Comparison of ENCODE assay signal across 22 cellular contexts in genomic region chr5:160233215-160233614, GRCh38. TPM values are rescaled to one million over a fixed set of nuclear protein-coding genes. Genes with fewer than 3 reads are reported as not detected.
DNase-seq lines count a peak whose midpoint lies in the region; ATAC-seq, FAIRE-seq and TF ChIP-seq lines count a peak whose summit lies in the region.
"Had no signal": no experiment of that assay in that cellular context is flagged by ENCODE, and none has a peak within 500 bp of the region (broad histone marks: within the 10 kb centered on the region; RNA-seq: fewer than 3 reads in every experiment).

No MANE protein-coding gene starts in this region.

- no peak overlapping the region for H3K14ac ChIP-seq in IMR-90 (replicated peaks; ENCODE audit: low read depth, low read length)

- no peaks in the 10 kb centered on the region for H3K4me1 ChIP-seq in IMR-90 (ENCODE audit: control insufficient read depth, insufficient read depth, low read length)
- peaks cover 9% of the 10 kb centered on the region for H3K4me1 ChIP-seq in keratinocyte (ENCODE audit: control insufficient read depth, extremely low read depth, insufficient read depth, low read length)
- H3K4me1 ChIP-seq in right lobe of liver: no peaks in the 10 kb centered on the region
- H3K4me1 ChIP-seq: right atrium auricular region had no signal

- TF ChIP-seq CTCF in IMR-90 (conservative IDR thresholded peaks at IDR 0.05; ENCODE audit: low read depth, low read length) (no peak), bronchial epithelial cell (IDR thresholded peaks at IDR 0.05; ENCODE audit: insufficient read depth, low read length, severe bottlenecking) (no peak), keratinocyte (optimal IDR thresholded peaks at IDR 0.05 in 1 of 3, IDR thresholded peaks at IDR 0.05 in 1 of 3, conservative IDR thresholded peaks at IDR 0.05 in 1 of 3; ENCODE audit: extremely low read depth in 1 of 3, insufficient read depth in 2 of 3, low read length in 3 of 3) (no peak), coronary artery (IDR thresholded peaks at IDR 0.05) (no peak), right lobe of liver (IDR thresholded peaks at IDR 0.05) (no peak)

- no peak overlapping the region for H3K9ac ChIP-seq in IMR-90 (ENCODE audit: low read depth, low read length)
- no peak overlapping the region for H3K9ac ChIP-seq in keratinocyte (ENCODE audit: control insufficient read depth, extremely low read depth, insufficient read depth, low read length)

- H3K4me2 ChIP-seq in IMR-90 (ENCODE audit: low read depth, low read length) (no peak overlapping the region), keratinocyte (ENCODE audit: control insufficient read depth, extremely low read depth, insufficient read depth, low read depth, low read length) (no peak overlapping the region)

- no peaks in the 10 kb centered on the region; the same call in 1 of the 2 replicates for H3K27me3 ChIP-seq in IMR-90 (ENCODE audit: control insufficient read depth, insufficient read depth, low read length)
- H3K27me3 ChIP-seq in bronchial epithelial cell (ENCODE audit: control insufficient read depth, insufficient read depth, low read length): no peaks in the 10 kb centered on the region
- no peaks in the 10 kb centered on the region for H3K27me3 ChIP-seq in keratinocyte (ENCODE audit: control insufficient read depth, extremely low read depth, insufficient read depth, low read length)
- H3K27me3 ChIP-seq in right lobe of liver: no peaks in the 10 kb centered on the region
- H3K27me3 ChIP-seq: right atrium auricular region, upper lobe of left lung had no signal

- no peak overlapping the region for H2BK15ac ChIP-seq in IMR-90 (ENCODE audit: low read depth, low read length)

- H3K56ac ChIP-seq in IMR-90 (ENCODE audit: extremely low read depth, insufficient read depth, low read length): no peak overlapping the region

- H3K4me3 ChIP-seq in IMR-90 (ENCODE audit: insufficient read depth, low read depth, low read length) (no peak overlapping the region), bronchial epithelial cell (ENCODE audit: low read depth, low read length) (no peak overlapping the region), keratinocyte (ENCODE audit: control insufficient read depth in 2 of 3, extremely low read depth in 1 of 3, insufficient read depth in 2 of 3, low read depth in 1 of 3, low read length in 3 of 3) (no peak overlapping the region), coronary artery (no peak overlapping the region), right lobe of liver (no peak overlapping the region)
- H3K4me3 ChIP-seq: right atrium auricular region, upper lobe of left lung had no signal

- H2AFZ ChIP-seq in IMR-90 (replicated peaks; ENCODE audit: low read length, poor library complexity) (no peak overlapping the region), keratinocyte (ENCODE audit: control insufficient read depth, low read length) (no peak overlapping the region)

- no peaks in the 10 kb centered on the region for H3K79me2 ChIP-seq in keratinocyte (ENCODE audit: control insufficient read depth, insufficient read depth, low read length)

- 58% methylated on average over 2 of the region's 5 CpGs; no CpG with 5 or more reads in 1 of the 2 experiments for WGBS in IMR-90 (ENCODE audit: extremely low coverage in 2 of 2, insufficient read length in 1 of 2), 2 experiments
- 83% methylated on average over 3 of the region's 5 CpGs for WGBS in right lobe of liver (ENCODE audit: insufficient coverage, low coverage, low lambda C conversion rate, missing lambda C conversion rate)

- no peak overlapping the region for H2BK5ac ChIP-seq in IMR-90 (ENCODE audit: low read depth, low read length, poor library complexity, severe bottlenecking)

- no peak overlapping the region for H3K4me3 Mint-ChIP-seq in activated T-cell treated with anti-CD3 and anti-CD28 coated beads, Interleukin-2, amount 50 U/mL, for 72 hours
- H3K4me3 Mint-ChIP-seq: activated CD4-positive, alpha-beta T cell treated with anti-CD3 and anti-CD28 coated beads, Interleukin-2, amount 10 ng/mL, durations not matched to agents 24 days and 14 days; activated naive CD8-positive, alpha-beta T cell treated with anti-CD3 and anti-CD28 coated beads, Interleukin-2, amount 50 U/mL, for 24 hours; mesothelial cell of epicardium; natural killer cell; T-helper 1 cell treated with Interleukin-12 subunit alpha and Interleukin-12 subunit beta and Interleukin-4 antibody, amounts not matched to agents 30 μg/mL and 1 μg/mL, for 36 hours had no signal

- no peaks in the 10 kb centered on the region for H4K20me1 ChIP-seq in IMR-90 (ENCODE audit: insufficient read depth, low read length)
- H4K20me1 ChIP-seq in keratinocyte (ENCODE audit: control insufficient read depth, extremely low read depth, insufficient read depth, low read length): no peaks in the 10 kb centered on the region

- TF ChIP-seq POLR2A in IMR-90 (IDR thresholded peaks at IDR 0.05; ENCODE audit: low read depth, low read length) (no peak), right lobe of liver (IDR thresholded peaks at IDR 0.05) (no peak)

- intact Hi-C loops in IMR-90 (cut with micrococcal nuclease): no loop called here
- intact Hi-C loops in right lobe of liver (cut with DNase I): no loop called here

- no peak for FAIRE-seq in bronchial epithelial cell (lab: Jason Lieb, UNC)
- FAIRE-seq in keratinocyte (lab: Jason Lieb, UNC): peak; percentile 59
- FAIRE-seq: H1 had no signal

- H3K36me3 ChIP-seq in IMR-90 (ENCODE audit: control insufficient read depth, insufficient read depth, low read length): no peaks in the 10 kb centered on the region
- H3K36me3 ChIP-seq in bronchial epithelial cell (ENCODE audit: control insufficient read depth, insufficient read depth, low read length): no peaks in the 10 kb centered on the region
- H3K36me3 ChIP-seq in keratinocyte (ENCODE audit: control insufficient read depth in 2 of 2, extremely low read depth in 1 of 2, insufficient read depth in 2 of 2, low read length in 2 of 2): no peaks in the 10 kb centered on the region
- H3K36me3 ChIP-seq in right lobe of liver: no peaks in the 10 kb centered on the region
- H3K36me3 ChIP-seq: right atrium auricular region, upper lobe of left lung had no signal

- in situ Hi-C loops in IMR-90 (cut with MboI; ENCODE audit: low sequenced_read_pairs): no loop called here

- H2BK120ac ChIP-seq in IMR-90 (ENCODE audit: low read depth, low read length): no peak overlapping the region

- H3K23ac ChIP-seq in IMR-90 (ENCODE audit: low read depth, low read length): no peak overlapping the region

- H3K27ac ChIP-seq in IMR-90 (ENCODE audit: insufficient read depth, low read length): no peak overlapping the region
- H3K27ac ChIP-seq in keratinocyte (ENCODE audit: control insufficient read depth, insufficient read depth, low read length): no peak overlapping the region
- no peak overlapping the region for H3K27ac ChIP-seq in coronary artery
- no peak overlapping the region for H3K27ac ChIP-seq in right lobe of liver
- H3K27ac ChIP-seq: right atrium auricular region, upper lobe of left lung had no signal

- H2AK5ac ChIP-seq in IMR-90 (ENCODE audit: low read depth, low read length): no peak overlapping the region

- H2AK9ac ChIP-seq in IMR-90 (replicated peaks; ENCODE audit: low read depth, low read length, poor library complexity): no peak overlapping the region

- no peaks in the 10 kb centered on the region for H3K36me3 Mint-ChIP-seq in activated T-cell treated with anti-CD3 and anti-CD28 coated beads, Interleukin-2, amount 50 U/mL, for 72 hours (ENCODE audit: insufficient read depth in 2 of 2)
- H3K36me3 Mint-ChIP-seq: mesothelial cell of epicardium, natural killer cell had no signal

- H4K5ac ChIP-seq in IMR-90 (ENCODE audit: low read depth, low read length): no peak overlapping the region

- dilution Hi-C loops in IMR-90 (cut with HindIII; ENCODE audit: low sequenced_read_pairs, unreplicated experiment): no loop called here
- dilution Hi-C loops in keratinocyte (cut with MboI; ENCODE audit: extremely low pct_ligation_motif_present, low sequenced_read_pairs): no loop called here

- ATAC-seq in GM18867 (IDR thresholded peaks at IDR 0.05; ENCODE audit: unreplicated experiment): peak; percentile 54
- no peak for ATAC-seq in IMR-90 (ENCODE audit: low read depth)
- no peak for ATAC-seq in activated T-cell treated with anti-CD3 and anti-CD28 coated beads, Interleukin-2, amount 50 U/mL, for 72 hours (replicated peaks in 1 of 2)
- no peak for ATAC-seq in right lobe of liver
- ATAC-seq: activated naive CD8-positive, alpha-beta T cell treated with anti-CD3 and anti-CD28 coated beads, Interleukin-2, amount 50 U/mL, for 24 hours; natural killer cell had no signal

- CTCF ChIA-PET in IMR-90 (lab: Yijun Ruan, JAX): interaction anchor here (0.9 kb wide), 1 partner anchor 12 kb away, joined by 3 read pairs; no protein-coding TSS in a partner anchor

- no peak overlapping the region for H4K91ac ChIP-seq in IMR-90 (ENCODE audit: insufficient read depth, low read depth, low read length)

- no peak overlapping the region for H2BK20ac ChIP-seq in IMR-90 (ENCODE audit: low read depth, low read length)

- no peaks in the 10 kb centered on the region for H3K27me3 Mint-ChIP-seq in activated T-cell treated with anti-CD3 and anti-CD28 coated beads, Interleukin-2, amount 50 U/mL, for 72 hours (ENCODE audit: low read depth)
- H3K27me3 Mint-ChIP-seq: activated CD4-positive, alpha-beta T cell treated with anti-CD3 and anti-CD28 coated beads, Interleukin-2, amount 10 ng/mL, durations not matched to agents 24 days and 14 days; activated naive CD8-positive, alpha-beta T cell treated with anti-CD3 and anti-CD28 coated beads, Interleukin-2, amount 50 U/mL, for 24 hours had no signal

- H3K79me1 ChIP-seq in IMR-90 (ENCODE audit: low read depth in 1 of 2, low read length in 2 of 2): no peaks in the 10 kb centered on the region

- DNase-seq in IMR-90 (peak; percentile 30), bronchial epithelial cell (ENCODE audit: low read depth) (peak; percentile 84), keratinocyte (ENCODE audit: low read depth, low spot score) (peak; percentile 33), coronary artery (ENCODE audit: low spot score) (no peak), right lobe of liver (no peak)
- no peak for DNase-seq in activated T-cell treated with anti-CD3 and anti-CD28 coated beads, Interleukin-2, amount 50 U/mL, for 72 hours
- DNase-seq: activated CD4-positive, alpha-beta T cell treated with anti-CD3 and anti-CD28 coated beads, Interleukin-2, amount 10 ng/mL, durations not matched to agents 24 days and 14 days; activated naive CD8-positive, alpha-beta T cell treated with anti-CD3 and anti-CD28 coated beads, Interleukin-2, amount 50 U/mL, for 24 hours; AML-193; dermis blood vessel endothelial cell; DND-41; natural killer cell; NCI-H146; NCI-H748 treated with DMSO at 0.1 percent for 48 hours; stimulated activated CD8-positive, alpha-beta memory T cell treated with anti-CD3 and anti-CD28 coated beads, Interleukin-4, amount 100 ng/mL, for 48 hours; upper lobe of left lung had no signal

- no peak for TF ChIP-seq RAD21 in IMR-90 (IDR thresholded peaks at IDR 0.05; ENCODE audit: low read length)

- 0 out of 2 replicates have a peak, but pooled peaks cover 3% of the 10 kb centered on the region for H3K9me1 ChIP-seq in IMR-90 (ENCODE audit: insufficient read depth, low read length)
- no peaks in the 10 kb centered on the region for H3K9me1 ChIP-seq in keratinocyte (ENCODE audit: control insufficient read depth, extremely low read depth, insufficient read depth, low read length)

- no peak overlapping the region for H4K8ac ChIP-seq in IMR-90 (ENCODE audit: low read depth in 2 of 2, low read length in 2 of 2)

- no peaks in the 10 kb centered on the region for H3K9me3 Mint-ChIP-seq in activated T-cell treated with anti-CD3 and anti-CD28 coated beads, Interleukin-2, amount 50 U/mL, for 72 hours
- H3K9me3 Mint-ChIP-seq: activated CD4-positive, alpha-beta T cell treated with anti-CD3 and anti-CD28 coated beads, Interleukin-2, amount 10 ng/mL, durations not matched to agents 24 days and 14 days; activated naive CD8-positive, alpha-beta T cell treated with anti-CD3 and anti-CD28 coated beads, Interleukin-2, amount 50 U/mL, for 24 hours; mesothelial cell of epicardium; natural killer cell; T-helper 1 cell treated with Interleukin-12 subunit alpha and Interleukin-12 subunit beta and Interleukin-4 antibody, amounts not matched to agents 30 μg/mL and 1 μg/mL, for 36 hours had no signal

- no peak overlapping the region for H3K18ac ChIP-seq in IMR-90 (ENCODE audit: low read depth, low read length)

- no TSS peak for BruUV-seq in IMR-90 (replicated peaks; lab: Mats Ljungman, UMichigan)

- H3K4ac ChIP-seq in IMR-90 (ENCODE audit: low read depth, low read length): no peak overlapping the region

- POLR2A ChIA-PET in IMR-90 (lab: Charles Lee; ENCODE audit: unreplicated experiment): no interaction called here

- H3K4me1 Mint-ChIP-seq in activated T-cell treated with anti-CD3 and anti-CD28 coated beads, Interleukin-2, amount 50 U/mL, for 72 hours (ENCODE audit: low read depth): peaks cover 7% of the 10 kb centered on the region
- H3K4me1 Mint-ChIP-seq: activated CD4-positive, alpha-beta T cell treated with anti-CD3 and anti-CD28 coated beads, Interleukin-2, amount 10 ng/mL, durations not matched to agents 24 days and 14 days; mesothelial cell of epicardium had no signal

- H3K9me3 ChIP-seq in IMR-90 (ENCODE audit: control insufficient read depth, insufficient read depth, low read length) (no peaks in the 10 kb centered on the region), keratinocyte (ENCODE audit: control insufficient read depth, low read depth, low read length) (no peaks in the 10 kb centered on the region), right lobe of liver (no peaks in the 10 kb centered on the region)
- H3K9me3 ChIP-seq: right atrium auricular region, upper lobe of left lung had no signal

- H3K27ac Mint-ChIP-seq in activated T-cell treated with anti-CD3 and anti-CD28 coated beads, Interleukin-2, amount 50 U/mL, for 72 hours: no peak overlapping the region
- H3K27ac Mint-ChIP-seq: activated CD4-positive, alpha-beta T cell treated with anti-CD3 and anti-CD28 coated beads, Interleukin-2, amount 10 ng/mL, durations not matched to agents 24 days and 14 days; activated naive CD8-positive, alpha-beta T cell treated with anti-CD3 and anti-CD28 coated beads, Interleukin-2, amount 50 U/mL, for 24 hours; mesothelial cell of epicardium; natural killer cell; T-helper 1 cell treated with Interleukin-12 subunit alpha and Interleukin-12 subunit beta and Interleukin-4 antibody, amounts not matched to agents 30 μg/mL and 1 μg/mL, for 36 hours had no signal

RNA-seq across cellular contexts. Expression of gene FABP6, which starts 3.9 kb away (rescaled TPM):
- not detected in 2 replicates for total RNA-seq in IMR-90 (2012; rRNA removed)
- polyA plus RNA-seq in IMR-90 (2012; rRNA removed): not detected in 2 replicates
- polyA plus RNA-seq in IMR-90 (2012; cell fraction: cytosol; rRNA removed): not detected in 2 replicates
- not detected in 2 replicates for polyA plus RNA-seq in IMR-90 (2012; cell fraction: nucleus; rRNA removed; ENCODE audit: low replicate concordance)
- 0.77 TPM in 1 of 2 replicates, not detected in the other for total RNA-seq in bronchial epithelial cell
- polyA plus RNA-seq in keratinocyte: 0.25 to 1.7 TPM in 2 of 3 replicates, not detected in the other
- polyA plus RNA-seq in keratinocyte (2011; ENCODE audit: low read depth): not detected
- 0.34 and 0.51 TPM in 2 replicates for polyA plus RNA-seq in keratinocyte (2011; cell fraction: cytosol; rRNA removed)
- 0.32 TPM in 1 of 2 replicates, not detected in the other for polyA plus RNA-seq in keratinocyte (2011; cell fraction: nucleus; rRNA removed)
- polyA plus RNA-seq in keratinocyte (2012; ENCODE audit: low replicate concordance): not detected in 2 replicates
- polyA minus RNA-seq in keratinocyte: not detected in 3 replicates
- not detected for polyA minus RNA-seq in keratinocyte (2011; cell fraction: cytosol; rRNA and poly(A)+ RNA removed)
- not detected in 2 replicates for polyA minus RNA-seq in keratinocyte (2011; cell fraction: nucleus; rRNA and poly(A)+ RNA removed)
- not detected for total RNA-seq in activated T-cell treated with anti-CD3 and anti-CD28 coated beads, Interleukin-2, amount 50 U/mL, for 72 hours
- not detected for total RNA-seq in right lobe of liver
- total RNA-seq: activated CD4-positive, alpha-beta T cell treated with anti-CD3 and anti-CD28 coated beads, Interleukin-2, amount 10 ng/mL, durations not matched to agents 24 days and 14 days; dermis blood vessel endothelial cell; mesothelial cell of epicardium; natural killer cell; osteocyte; right atrium auricular region had no signal

Comparison
In these comparisons a context has a peak if more than half of its experiments do, and no peak if none do; other contexts are left out.
1. DNase-seq: peak in IMR-90 (single experiment), bronchial epithelial cell (single experiment) and keratinocyte (single experiment); none in coronary artery (single experiment), activated T-cell treated with anti-CD3 and anti-CD28 coated beads, Interleukin-2, amount 50 U/mL, for 72 hours (0 of 2) and right lobe of liver (0 of 3).